ENCODE assay signal across 10 cellular contexts in the genomic region with DNA sequence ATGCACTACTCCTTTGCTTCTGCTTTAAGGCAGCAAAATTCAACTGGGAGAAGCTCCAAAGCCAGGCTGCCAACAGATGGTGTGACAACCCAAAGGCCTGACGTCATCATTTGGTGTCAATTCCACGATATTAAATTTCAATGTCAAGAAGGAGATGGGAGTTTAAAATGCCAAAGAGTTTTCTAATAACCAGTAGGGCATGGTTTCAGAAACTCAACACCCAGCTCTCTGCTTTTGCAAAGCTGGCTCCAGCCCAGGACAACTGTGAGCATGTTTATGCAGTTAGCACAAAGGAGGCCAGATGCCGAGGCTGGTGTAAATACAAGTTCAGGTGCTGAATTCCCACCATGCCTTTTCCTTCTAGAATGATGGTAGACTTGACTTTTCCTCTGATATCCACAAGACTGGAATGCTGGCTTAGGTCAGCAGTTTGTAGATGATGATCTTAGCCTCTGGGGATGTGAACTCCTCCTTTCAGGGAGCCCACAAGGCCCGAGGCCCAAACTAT.
A peak's percentile ranks its signal among the peaks of the same experiment; 100 is the strongest.
DNase-seq lines count a peak whose midpoint lies in the region; ATAC-seq and TF ChIP-seq lines count a peak whose summit lies in the region.
"Had no signal": no experiment of that assay in that cellular context is flagged by ENCODE, and none has a peak within 500 bp of the region (broad histone marks: within the 10 kb centered on the region; RNA-seq: fewer than 3 reads in every experiment).

No MANE protein-coding gene starts in this region.

- peaks cover 0 to 18% (median 0%) of the 10 kb centered on the region in 3 donors for H3K36me3 ChIP-seq in Peyer's patch
- H3K36me3 ChIP-seq: adrenal gland had no signal

- peaks cover 0 to 17% (median 0%) of the 10 kb centered on the region in 4 donors for H3K4me1 ChIP-seq in Peyer's patch
- H3K4me1 ChIP-seq: adrenal gland had no signal

- peak; percentile 49 for DNase-seq in COLO668 (lab: John Stamatoyannopoulos, UW; ENCODE audit: unreplicated experiment)
- peak; percentile 83 for DNase-seq in NCI-H2107 treated with DMSO at 0.1 percent for 48 hours (lab: John Stamatoyannopoulos, UW; ENCODE audit: unreplicated experiment)
- peak; percentile 97 for DNase-seq in choroid plexus epithelial cell (ENCODE audit: low read depth)
- DNase-seq in non-pigmented ciliary epithelial cell (ENCODE audit: low read depth): peak; percentile 67
- no peak for DNase-seq in Peyer's patch
- no peak for DNase-seq in NCI-H526 (lab: John Stamatoyannopoulos, UW)
- no peak for DNase-seq in ecto neural progenitor cell (ENCODE audit: low spot score)
- DNase-seq: stimulated activated naive CD4-positive, alpha-beta T cell had no signal

- TF ChIP-seq CTCF in choroid plexus epithelial cell (conservative IDR thresholded peaks at IDR 0.05; ENCODE audit: low read depth, low read length) (no peak), Peyer's patch (IDR thresholded peaks at IDR 0.05) (no peak)

- H3K27ac ChIP-seq in Peyer's patch: peak overlapping the region in 2 of 4 donors; percentile 4 to 38
- H3K27ac ChIP-seq: adrenal gland had no signal

- H3K4me3 ChIP-seq in choroid plexus epithelial cell (ENCODE audit: low read depth, low read length) (no peak overlapping the region), Peyer's patch (no peak overlapping the region)
- H3K4me3 ChIP-seq: adrenal gland had no signal

- no peaks in the 10 kb centered on the region for H3K9me3 ChIP-seq in Peyer's patch
- H3K9me3 ChIP-seq: adrenal gland had no signal

- H3K27me3 ChIP-seq in Peyer's patch: no peaks in the 10 kb centered on the region
- H3K27me3 ChIP-seq: adrenal gland had no signal

- no peak for ATAC-seq in GM18520 (IDR thresholded peaks at IDR 0.05; ENCODE audit: unreplicated experiment)

- TF ChIP-seq POLR2A in Peyer's patch (IDR thresholded peaks at IDR 0.05): no peak

Comparison
In these comparisons a context has a peak if more than half of its experiments do, and no peak if none do; other contexts are left out.
1. DNase-seq: peak in COLO668 (single experiment), NCI-H2107 treated with DMSO at 0.1 percent for 48 hours (single experiment), choroid plexus epithelial cell (single experiment) and non-pigmented ciliary epithelial cell (single experiment); none in Peyer's patch (0 of 3), NCI-H526 (0 of 2) and ecto neural progenitor cell (single experiment).